In genomic region chr14:22553861-22554705, GRCh38 we compare ENCODE assay signal across 8 cellular contexts. TPM values are rescaled to one million over a fixed set of nuclear protein-coding genes. Genes with fewer than 3 reads are reported as not detected.
DNase-seq lines count a peak whose midpoint lies in the region; ATAC-seq, FAIRE-seq and TF ChIP-seq lines count a peak whose summit lies in the region.
"Not testable (repeated sequence)": the region's sequence is repeated elsewhere in the genome, so short reads cannot be mapped to it uniquely, and the experiment has no call there.

No MANE protein-coding gene starts in this region.

- DNase-seq in CD4-positive, CD25-positive, alpha-beta regulatory T cell = peak in 1 of 3 donors; percentile 71
- DNase-seq in activated B cell treated with CpG ODN at 0.5 μM for 24 hours; H1 (ENCODE audit: low read depth in 1 of 2, low spot score in 2 of 2); natural killer cell treated with Interleukin-12 subunit alpha and Interleukin-12 subunit beta and Interleukin-15 and Interleukin-18, amount 100 ng/mL, for 72 hours (ENCODE audit: low spot score): not testable (repeated sequence)
- DNase-seq in activated CD8-positive, alpha-beta memory T cell treated with anti-CD3 and anti-CD28 coated beads, Interleukin-2, amount 50 U/mL, for 48 hours = peak; percentile 79
- DNase-seq in stimulated activated CD8-positive, alpha-beta memory T cell treated with anti-CD3 and anti-CD28 coated beads, Interleukin-4, amount 100 ng/mL, for 48 hours = peak; percentile 68

- H3K79me1 ChIP-seq in H1 (ENCODE audit: low read depth, low read length) = not testable (repeated sequence)

- H3K4me1 Mint-ChIP-seq in CD4-positive, CD25-positive, alpha-beta regulatory T cell = peaks cover 37 to 94% (median 78%) of the 10 kb centered on the region in 4 donors
- peaks cover 93% of the 10 kb centered on the region for H3K4me1 Mint-ChIP-seq in activated B cell treated with CpG ODN at 0.5 μM for 24 hours
- peaks cover 90% of the 10 kb centered on the region for H3K4me1 Mint-ChIP-seq in activated naive CD4-positive, alpha-beta T cell treated with anti-CD3 and anti-CD28 coated beads, Interleukin-2, amount 50 U/mL, for 24 hours
- H3K4me1 Mint-ChIP-seq in natural killer cell treated with Interleukin-12 subunit alpha and Interleukin-12 subunit beta and Interleukin-15 and Interleukin-18, amount 100 ng/mL, for 72 hours (ENCODE audit: low read depth in 2 of 2) = peaks cover 89 to 90% of the 10 kb centered on the region in 2 donors

- TF ChIP-seq POLR2A in H1 (IDR thresholded peaks at IDR 0.05; ENCODE audit: control extremely low read depth in 1 of 2, low read depth in 2 of 2, low read length in 2 of 2) = not testable (repeated sequence)

- H2BK5ac ChIP-seq in H1 (ENCODE audit: low read depth, low read length) = peak overlapping the region; percentile 13; the same call in 1 of the 2 replicates

- not testable (repeated sequence) for ATAC-seq in CD4-positive, CD25-positive, alpha-beta regulatory T cell (ENCODE audit: low read depth in 2 of 2); activated B cell treated with CpG ODN at 0.5 μM for 24 hours (ENCODE audit: low read depth); natural killer cell treated with Interleukin-12 subunit alpha and Interleukin-12 subunit beta and Interleukin-15 and Interleukin-18, amount 100 ng/mL, for 72 hours

- H3K36me3 Mint-ChIP-seq in CD4-positive, CD25-positive, alpha-beta regulatory T cell = peaks cover 43% of the 10 kb centered on the region
- peaks cover 20% of the 10 kb centered on the region for H3K36me3 Mint-ChIP-seq in activated B cell treated with CpG ODN at 0.5 μM for 24 hours (ENCODE audit: low read depth)
- H3K36me3 Mint-ChIP-seq in activated naive CD4-positive, alpha-beta T cell treated with anti-CD3 and anti-CD28 coated beads, Interleukin-2, amount 50 U/mL, for 24 hours = peaks cover 40% of the 10 kb centered on the region
- H3K36me3 Mint-ChIP-seq in natural killer cell treated with Interleukin-12 subunit alpha and Interleukin-12 subunit beta and Interleukin-15 and Interleukin-18, amount 100 ng/mL, for 72 hours = not testable (repeated sequence)

- not testable (repeated sequence) for H3K23me2 ChIP-seq in H1 (ENCODE audit: low read depth, low read length)

- H3K9me3 Mint-ChIP-seq in CD4-positive, CD25-positive, alpha-beta regulatory T cell; activated B cell treated with CpG ODN at 0.5 μM for 24 hours; activated naive CD4-positive, alpha-beta T cell treated with anti-CD3 and anti-CD28 coated beads, Interleukin-2, amount 50 U/mL, for 24 hours; natural killer cell treated with Interleukin-12 subunit alpha and Interleukin-12 subunit beta and Interleukin-15 and Interleukin-18, amount 100 ng/mL, for 72 hours: not testable (repeated sequence)

- H3K36me3 ChIP-seq in CD4-positive, CD25-positive, alpha-beta regulatory T cell (ENCODE audit: control insufficient read depth, insufficient read depth, low read length) = peaks cover 40% of the 10 kb centered on the region
- H3K36me3 ChIP-seq in Loucy (ENCODE audit: insufficient read depth, low read length) = peaks cover 47% of the 10 kb centered on the region; the same call in 1 of the 2 replicates
- not testable (repeated sequence) for H3K36me3 ChIP-seq in H1 (ENCODE audit: control insufficient read depth in 2 of 4, insufficient read depth in 4 of 4, low read length in 3 of 4)

- TF ChIP-seq RAD21 in H1 (IDR thresholded peaks at IDR 0.05 in 1 of 2, conservative IDR thresholded peaks at IDR 0.05 in 1 of 2; ENCODE audit: low read depth in 2 of 2, low read length in 2 of 2) = not testable (repeated sequence)

- H3K4me3 Mint-ChIP-seq in CD4-positive, CD25-positive, alpha-beta regulatory T cell = peak overlapping the region; percentile 75 to 92 (median 90)
- H3K4me3 Mint-ChIP-seq in activated B cell treated with CpG ODN at 0.5 μM for 24 hours = not testable (repeated sequence)
- H3K4me3 Mint-ChIP-seq in activated naive CD4-positive, alpha-beta T cell treated with anti-CD3 and anti-CD28 coated beads, Interleukin-2, amount 50 U/mL, for 24 hours = peak overlapping the region; percentile 90
- peak overlapping the region; percentile 42 for H3K4me3 Mint-ChIP-seq in natural killer cell treated with Interleukin-12 subunit alpha and Interleukin-12 subunit beta and Interleukin-15 and Interleukin-18, amount 100 ng/mL, for 72 hours

- peaks cover 26% of the 10 kb centered on the region for H3F3A ChIP-seq in Loucy (ENCODE audit: low read depth)

- H2BK120ac ChIP-seq in H1 (replicated peaks; ENCODE audit: low read depth, low read length) = not testable (repeated sequence)

- H4K8ac ChIP-seq in H1 (ENCODE audit: extremely low read depth, insufficient read depth, low read length) = not testable (repeated sequence)

- H3K27ac ChIP-seq in CD4-positive, CD25-positive, alpha-beta regulatory T cell (ENCODE audit: insufficient read depth, low read length, poor library complexity, severe bottlenecking) = peak overlapping the region; percentile 99
- H3K27ac ChIP-seq in H1 (ENCODE audit: low read depth, low read length) = not testable (repeated sequence)

- not testable (repeated sequence) for H2BK15ac ChIP-seq in H1 (ENCODE audit: low read length)

- not testable (repeated sequence) for H3K4ac ChIP-seq in H1 (replicated peaks; ENCODE audit: insufficient read length, low read depth, low read length)

- not testable (repeated sequence) for FAIRE-seq in H1 (lab: Jason Lieb, UNC)

- not testable (repeated sequence) for TF ChIP-seq CTCF in Loucy (conservative IDR thresholded peaks at IDR 0.05; ENCODE audit: low read length); activated B cell treated with CpG ODN at 0.5 μM for 24 hours (IDR thresholded peaks at IDR 0.05); H1 (IDR thresholded peaks at IDR 0.05; ENCODE audit: control extremely low read depth in 1 of 3, insufficient read depth in 1 of 3, low read depth in 1 of 3, low read length in 3 of 3)

- H2AFZ ChIP-seq in Loucy (ENCODE audit: low read length); H1 (ENCODE audit: low read length): not testable (repeated sequence)

- H3K14ac ChIP-seq in H1 (ENCODE audit: insufficient read length) = not testable (repeated sequence)

- peak overlapping the region; percentile 91 for H3K9ac ChIP-seq in Loucy (ENCODE audit: low read depth, low read length, poor library complexity, severe bottlenecking)
- not testable (repeated sequence) for H3K9ac ChIP-seq in H1 (replicated peaks in 1 of 4; ENCODE audit: extremely low read depth in 1 of 4, low read depth in 3 of 4, low read length in 3 of 4)

- H4K91ac ChIP-seq in H1 (replicated peaks; ENCODE audit: insufficient read length, low read length) = not testable (repeated sequence)

- not testable (repeated sequence) for H3K9me2 ChIP-seq in Loucy (replicated peaks; ENCODE audit: low read depth, low read length)

- H4K5ac ChIP-seq in H1 (ENCODE audit: insufficient read length, low read depth, low read length) = not testable (repeated sequence)

- peaks cover 68% of the 10 kb centered on the region for H3K79me2 ChIP-seq in Loucy (ENCODE audit: insufficient read depth, low read length)
- not testable (repeated sequence) for H3K79me2 ChIP-seq in H1 (ENCODE audit: control insufficient read depth in 1 of 2, insufficient read depth in 2 of 2, low read length in 2 of 2)

- H2AK5ac ChIP-seq in H1 (ENCODE audit: low read depth, low read length) = not testable (repeated sequence)

- not testable (repeated sequence) for H2BK20ac ChIP-seq in H1 (ENCODE audit: low read length)

- H3K18ac ChIP-seq in H1 (ENCODE audit: extremely low read depth, low read length) = not testable (repeated sequence)

- H3K9me3 ChIP-seq in CD4-positive, CD25-positive, alpha-beta regulatory T cell (ENCODE audit: control insufficient read depth in 2 of 2, low read length in 2 of 2); Loucy (ENCODE audit: insufficient read depth, low read depth, low read length); H1 (ENCODE audit: insufficient read depth in 2 of 2, low read depth in 1 of 2, low read length in 1 of 2): not testable (repeated sequence)

- intact Hi-C loops in activated B cell treated with CpG ODN at 0.5 μM for 24 hours (cut with micrococcal nuclease) = not testable (repeated sequence)

- not testable (repeated sequence) for H3K27me3 ChIP-seq in CD4-positive, CD25-positive, alpha-beta regulatory T cell (ENCODE audit: control insufficient read depth, insufficient read depth, low read length); Loucy (ENCODE audit: insufficient read depth, low read length, poor library complexity, severe bottlenecking); H1 (replicated peaks in 1 of 4; ENCODE audit: control insufficient read depth in 3 of 4, extremely low read depth in 1 of 4, insufficient read depth in 3 of 4, low read length in 3 of 4)

- TF ChIP-seq EP300 in H1 (IDR thresholded peaks at IDR 0.05; ENCODE audit: borderline replicate concordance in 1 of 2, low read depth in 2 of 2, low read length in 2 of 2) = not testable (repeated sequence)

- peaks cover 96% of the 10 kb centered on the region for H3K4me1 ChIP-seq in CD4-positive, CD25-positive, alpha-beta regulatory T cell (ENCODE audit: control insufficient read depth, insufficient read depth, low read length, poor library complexity, severe bottlenecking)
- peaks cover 91% of the 10 kb centered on the region for H3K4me1 ChIP-seq in Loucy (ENCODE audit: insufficient read depth, low read length, poor library complexity, severe bottlenecking)
- peaks cover 5 to 17% (median 7%) of the 10 kb centered on the region in 4 experiments for H3K4me1 ChIP-seq in H1 (replicated peaks in 1 of 4; ENCODE audit: control insufficient read depth in 3 of 4, insufficient read depth in 4 of 4, low read length in 3 of 4)

- CTCF ChIA-PET in activated B cell treated with CpG ODN at 0.5 μM for 24 hours (lab: Charles Lee) (interaction anchor here (0.7 to 3.2 kb wide), 3 partner anchors 9 to 164 kb away, joined by 3 to 60 read pairs (median 48); no protein-coding TSS in a partner anchor), H1 (lab: Charles Lee; ENCODE audit: partially characterized antibody) (interaction anchor here (0.6 to 3.6 kb wide), 7 partner anchors 11 to 165 kb away, joined by 3 to 38 read pairs (median 12); no protein-coding TSS in a partner anchor)

- peak overlapping the region; percentile 65; the same call in 1 of the 2 replicates for H2BK12ac ChIP-seq in H1 (ENCODE audit: low read depth, low read length)

- peak overlapping the region; percentile 98 to 100 (median 100) for H3K27ac Mint-ChIP-seq in CD4-positive, CD25-positive, alpha-beta regulatory T cell
- H3K27ac Mint-ChIP-seq in activated B cell treated with CpG ODN at 0.5 μM for 24 hours = peak overlapping the region; percentile 98
- peak overlapping the region; percentile 100 for H3K27ac Mint-ChIP-seq in activated naive CD4-positive, alpha-beta T cell treated with anti-CD3 and anti-CD28 coated beads, Interleukin-2, amount 50 U/mL, for 24 hours
- H3K27ac Mint-ChIP-seq in natural killer cell treated with Interleukin-12 subunit alpha and Interleukin-12 subunit beta and Interleukin-15 and Interleukin-18, amount 100 ng/mL, for 72 hours = peak overlapping the region; percentile 98 to 100

- not testable (repeated sequence) for H4K20me1 ChIP-seq in Loucy (ENCODE audit: insufficient read depth, low read length, poor library complexity, severe bottlenecking); H1 (replicated peaks in 1 of 2; ENCODE audit: control insufficient read depth in 1 of 2, insufficient read depth in 2 of 2, low read length in 2 of 2)

- POLR2A ChIA-PET in activated B cell treated with CpG ODN at 0.5 μM for 24 hours (lab: Charles Lee) = interaction anchor here (0.6 to 13.3 kb wide), 10 partner anchors 13 to 335 kb away, joined by 4 to 243 read pairs (median 36); no protein-coding TSS in a partner anchor
- POLR2A ChIA-PET in H1 (lab: Charles Lee; ENCODE audit: partially characterized antibody) = not testable (repeated sequence)

- WGBS in H1 (ENCODE audit: extremely low coverage in 1 of 2, insufficient coverage in 1 of 2, insufficient read length in 1 of 2, insufficient replicate concordance in 2 of 2, low coverage in 1 of 2, low lambda C conversion rate in 2 of 2, missing lambda C conversion rate in 1 of 2), 2 experiments = 85% methylated on average over 9 of the region's 19 CpGs; no CpG with 5 or more reads in 1 of the 2 experiments

- H3K27me3 Mint-ChIP-seq in CD4-positive, CD25-positive, alpha-beta regulatory T cell = peaks cover 10% of the 10 kb centered on the region
- H3K27me3 Mint-ChIP-seq in activated B cell treated with CpG ODN at 0.5 μM for 24 hours; activated naive CD4-positive, alpha-beta T cell treated with anti-CD3 and anti-CD28 coated beads, Interleukin-2, amount 50 U/mL, for 24 hours; natural killer cell treated with Interleukin-12 subunit alpha and Interleukin-12 subunit beta and Interleukin-15 and Interleukin-18, amount 100 ng/mL, for 72 hours: not testable (repeated sequence)

- peak overlapping the region; percentile 55 for H3K4me3 ChIP-seq in CD4-positive, CD25-positive, alpha-beta regulatory T cell (ENCODE audit: low read depth, low read length)
- H3K4me3 ChIP-seq in Loucy (ENCODE audit: low read length, poor library complexity, severe bottlenecking); H1 (ENCODE audit: extremely low read depth in 1 of 4, insufficient read depth in 2 of 4, low read depth in 3 of 4, low read length in 4 of 4): not testable (repeated sequence)

- H3K56ac ChIP-seq in H1 (replicated peaks; ENCODE audit: insufficient read length, low read depth, low read length) = not testable (repeated sequence)

- H3K4me2 ChIP-seq in Loucy (ENCODE audit: low read depth, low read length, poor library complexity, severe bottlenecking) = peak overlapping the region; percentile 87
- not testable (repeated sequence) for H3K4me2 ChIP-seq in H1 (ENCODE audit: insufficient read depth in 1 of 2, low read depth in 2 of 2, low read length in 2 of 2)

- not testable (repeated sequence) for H3K23ac ChIP-seq in H1 (ENCODE audit: insufficient read length)

RNA-seq across cellular contexts. Expression of gene DAD1, which starts 34.9 kb away (rescaled TPM):
- 81.8 TPM for total RNA-seq in CD4-positive, CD25-positive, alpha-beta regulatory T cell
- 100 to 1,000 TPM; 630 to 720 (median 697) TPM for polyA plus RNA-seq in CD4-positive, CD25-positive, alpha-beta regulatory T cell
- 123 and 139 TPM in 2 replicates for total RNA-seq in activated B cell treated with CpG ODN at 0.5 μM for 24 hours
- 131 and 133 TPM in 2 replicates for total RNA-seq in H1 (2021; fragmentation: NEBNext Ultra II Directional; extraction: Animal tissue kit (Norgen Biotek cat#: 25700))
- 433 and 440 TPM in 2 replicates for polyA plus RNA-seq in H1 (2011; rRNA removed)
- polyA plus RNA-seq in H1 (2011; cell fraction: cytosol; rRNA removed) = 275 TPM
- polyA plus RNA-seq in H1 (2011; cell fraction: nucleus; rRNA removed) = 98.3 TPM
- polyA plus RNA-seq in H1 (2012, experiment 1 of 2) = 143 to 165 TPM (median 156 TPM) in 4 replicates
- 219 TPM for polyA plus RNA-seq in H1 (2012, experiment 2 of 2)
- polyA plus RNA-seq in H1 (2013, experiment 1 of 2) = 197 TPM
- 233 TPM for polyA plus RNA-seq in H1 (2013, experiment 2 of 2)
- 101 and 159 TPM in 2 replicates for polyA minus RNA-seq in H1 (2011; rRNA and poly(A)+ RNA removed)
- 50.4 TPM for polyA minus RNA-seq in H1 (2011; cell fraction: cytosol; rRNA and poly(A)+ RNA removed)
- 34.9 TPM for polyA minus RNA-seq in H1 (2011; cell fraction: nucleus; rRNA and poly(A)+ RNA removed)
- 100 to 1,000 TPM; 147 to 221 TPM for total RNA-seq in natural killer cell treated with Interleukin-12 subunit alpha and Interleukin-12 subunit beta and Interleukin-15 and Interleukin-18, amount 100 ng/mL, for 72 hours

RNA-seq across cellular contexts. Expression of gene ABHD4, which starts 44.0 kb away (rescaled TPM):
- total RNA-seq in CD4-positive, CD25-positive, alpha-beta regulatory T cell = 10.1 TPM
- polyA plus RNA-seq in CD4-positive, CD25-positive, alpha-beta regulatory T cell = 10 to 100 TPM; 10.2 to 13.4 (median 11.1) TPM
- total RNA-seq in activated B cell treated with CpG ODN at 0.5 μM for 24 hours = 12.1 and 13.0 TPM in 2 replicates
- total RNA-seq in H1 (2021; fragmentation: NEBNext Ultra II Directional; extraction: Animal tissue kit (Norgen Biotek cat#: 25700)) = 32.4 and 37.1 TPM in 2 replicates
- 40.6 and 42.9 TPM in 2 replicates for polyA plus RNA-seq in H1 (2011; rRNA removed)
- polyA plus RNA-seq in H1 (2011; cell fraction: cytosol; rRNA removed) = 33.3 TPM
- 39.0 TPM for polyA plus RNA-seq in H1 (2011; cell fraction: nucleus; rRNA removed)
- 21.3 to 29.2 TPM (median 25.0 TPM) in 4 replicates for polyA plus RNA-seq in H1 (2012, experiment 1 of 2)
- 25.7 TPM for polyA plus RNA-seq in H1 (2012, experiment 2 of 2)
- polyA plus RNA-seq in H1 (2013, experiment 1 of 2) = 25.1 TPM
- polyA plus RNA-seq in H1 (2013, experiment 2 of 2) = 26.5 TPM
- polyA minus RNA-seq in H1 (2011; rRNA and poly(A)+ RNA removed) = 34.9 and 36.6 TPM in 2 replicates
- 12.8 TPM for polyA minus RNA-seq in H1 (2011; cell fraction: cytosol; rRNA and poly(A)+ RNA removed)
- 22.9 TPM for polyA minus RNA-seq in H1 (2011; cell fraction: nucleus; rRNA and poly(A)+ RNA removed)
- 10 to 100 TPM in 1 of 2 donors, 1 to 10 TPM in 1; 8.4 to 36.8 TPM for total RNA-seq in natural killer cell treated with Interleukin-12 subunit alpha and Interleukin-12 subunit beta and Interleukin-15 and Interleukin-18, amount 100 ng/mL, for 72 hours
